25 cellular contexts compared by ENCODE assay signal in the genomic region with DNA sequence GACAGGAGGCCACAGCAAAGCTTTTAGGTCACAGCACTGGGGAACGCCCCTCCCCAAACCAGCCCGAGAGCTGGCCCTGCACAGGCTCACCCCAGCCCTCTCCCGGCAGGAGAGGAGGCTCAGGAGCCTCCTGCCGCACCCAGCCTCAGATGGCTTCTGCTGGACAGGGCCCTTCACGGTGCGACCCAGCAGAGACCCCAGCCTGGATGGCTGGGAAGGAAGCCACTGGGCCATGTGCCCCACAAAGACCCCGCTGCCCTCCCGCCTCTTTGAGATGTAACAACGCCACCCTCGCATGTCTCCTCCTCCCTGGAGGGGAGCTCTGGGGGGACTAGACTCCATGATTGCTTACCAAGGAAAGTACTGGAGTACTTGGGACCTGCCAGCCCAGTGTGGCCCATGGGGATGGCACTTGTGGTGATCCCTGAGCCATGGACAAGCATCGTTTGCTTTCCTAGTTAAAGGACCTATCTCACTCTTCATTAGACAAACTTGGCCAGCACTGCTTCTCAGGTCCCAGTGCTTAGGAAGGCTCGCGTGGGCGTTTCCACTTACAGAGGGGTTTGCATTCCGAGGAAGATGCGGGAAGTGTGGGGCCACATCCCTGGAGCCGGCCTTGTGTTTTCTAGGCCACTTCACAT. TPM values are rescaled to one million over a fixed set of nuclear protein-coding genes. Genes with fewer than 3 reads are reported as not detected.
"Had no signal": no experiment of that assay in that cellular context is flagged by ENCODE, and none has a peak within 500 bp of the region (broad histone marks: within the 10 kb centered on the region; RNA-seq: fewer than 3 reads in every experiment).

No MANE protein-coding gene starts in this region.

- ATAC-seq: activated CD8-positive, alpha-beta T cell treated with anti-CD3 and anti-CD28 coated beads, Interleukin-2, amount 10 ng/mL, durations not matched to agents 7 days and 5 days; body of pancreas; left lobe of liver; mucosa of descending colon; stimulated activated naive B cell treated with anti-CD40 and anti-IgM and Interleukin-4, amounts not matched to agents 10 μg/mL and 1 μg/mL and 100 μg/mL, for 72 hours had no signal

- H3K27me3 Mint-ChIP-seq: activated CD4-positive, alpha-beta T cell treated with anti-CD3 and anti-CD28 coated beads, Interleukin-2, amount 10 ng/mL, durations not matched to agents 24 days and 14 days; activated naive CD8-positive, alpha-beta T cell treated with anti-CD3 and anti-CD28 coated beads, Interleukin-2, amount 10 ng/mL, durations not matched to agents 7 days and 5 days; activated T-cell treated with anti-CD3 and anti-CD28 coated beads, Interleukin-2, amount 50 U/mL, for 24 hours had no signal

- FAIRE-seq: colon, islet of Langerhans, urothelium cell line had no signal

- H3K36me3 Mint-ChIP-seq: activated naive CD8-positive, alpha-beta T cell treated with anti-CD3 and anti-CD28 coated beads, Interleukin-2, amount 10 ng/mL, durations not matched to agents 7 days and 5 days; naive B cell; stimulated activated naive B cell treated with anti-CD40 and anti-IgM and Interleukin-4, amounts not matched to agents 10 μg/mL and 1 μg/mL and 100 μg/mL, for 72 hours had no signal

- H3K27me3 ChIP-seq: body of pancreas, dorsolateral prefrontal cortex had no signal

- H3K4me1 Mint-ChIP-seq: activated CD4-positive, alpha-beta T cell treated with anti-CD3 and anti-CD28 coated beads, Interleukin-2, amount 10 ng/mL, durations not matched to agents 24 days and 14 days; activated naive CD8-positive, alpha-beta T cell treated with anti-CD3 and anti-CD28 coated beads, Interleukin-2, amount 10 ng/mL, durations not matched to agents 7 days and 5 days; naive B cell; stimulated activated naive B cell treated with anti-CD40 and anti-IgM and Interleukin-4, amounts not matched to agents 10 μg/mL and 1 μg/mL and 100 μg/mL, for 72 hours had no signal

- H3K36me3 ChIP-seq: tibial artery had no signal

- H3K27ac ChIP-seq: body of pancreas, epithelial cell of prostate, tibial artery had no signal

- H3K9me3 ChIP-seq: body of pancreas, mucosa of descending colon, tibial artery had no signal

- H3K4me3 ChIP-seq: body of pancreas, dorsolateral prefrontal cortex, mucosa of descending colon, tibial artery had no signal

- H3K9me3 Mint-ChIP-seq: activated CD4-positive, alpha-beta T cell treated with anti-CD3 and anti-CD28 coated beads, Interleukin-2, amount 10 ng/mL, durations not matched to agents 24 days and 14 days; activated naive CD8-positive, alpha-beta T cell treated with anti-CD3 and anti-CD28 coated beads, Interleukin-2, amount 10 ng/mL, durations not matched to agents 7 days and 5 days; activated T-cell treated with anti-CD3 and anti-CD28 coated beads, Interleukin-2, amount 50 U/mL, for 24 hours; activated T-helper 2 cell treated with anti-CD3 and anti-CD28 coated beads, Interferon-gamma antibody, Interleukin-2, Interleukin-4, amounts not matched to agents 10 μg/mL and 5 μg/mL and 100 μg/mL, durations not matched to agents 14 hours and 24 hours and 36 hours; naive B cell; stimulated activated naive B cell treated with anti-CD40 and anti-IgM and Interleukin-4, amounts not matched to agents 10 μg/mL and 1 μg/mL and 100 μg/mL, for 72 hours had no signal

- H3K4me3 Mint-ChIP-seq: activated CD4-positive, alpha-beta T cell treated with anti-CD3 and anti-CD28 coated beads, Interleukin-2, amount 10 ng/mL, durations not matched to agents 24 days and 14 days; activated CD8-positive, alpha-beta T cell treated with anti-CD3 and anti-CD28 coated beads, Interleukin-2, amount 10 ng/mL, durations not matched to agents 7 days and 5 days; activated naive CD8-positive, alpha-beta T cell treated with anti-CD3 and anti-CD28 coated beads, Interleukin-2, amount 10 ng/mL, durations not matched to agents 7 days and 5 days; activated T-cell treated with anti-CD3 and anti-CD28 coated beads, Interleukin-2, amount 50 U/mL, for 24 hours; stimulated activated naive B cell treated with anti-CD40 and anti-IgM and Interleukin-4, amounts not matched to agents 10 μg/mL and 1 μg/mL and 100 μg/mL, for 72 hours had no signal

- H3K27ac Mint-ChIP-seq: activated CD4-positive, alpha-beta T cell treated with anti-CD3 and anti-CD28 coated beads, Interleukin-2, amount 10 ng/mL, durations not matched to agents 24 days and 14 days; activated CD8-positive, alpha-beta T cell treated with anti-CD3 and anti-CD28 coated beads, Interleukin-2, amount 10 ng/mL, durations not matched to agents 7 days and 5 days; activated naive CD8-positive, alpha-beta T cell treated with anti-CD3 and anti-CD28 coated beads, Interleukin-2, amount 10 ng/mL, durations not matched to agents 7 days and 5 days; activated T-cell treated with anti-CD3 and anti-CD28 coated beads, Interleukin-2, amount 50 U/mL, for 24 hours; activated T-helper 2 cell treated with anti-CD3 and anti-CD28 coated beads, Interferon-gamma antibody, Interleukin-2, Interleukin-4, amounts not matched to agents 10 μg/mL and 5 μg/mL and 100 μg/mL, durations not matched to agents 14 hours and 24 hours and 36 hours; stimulated activated naive B cell treated with anti-CD40 and anti-IgM and Interleukin-4, amounts not matched to agents 10 μg/mL and 1 μg/mL and 100 μg/mL, for 72 hours had no signal

- DNase-seq: activated CD4-positive, alpha-beta T cell treated with anti-CD3 and anti-CD28 coated beads, Interleukin-2, amount 10 ng/mL, durations not matched to agents 24 days and 14 days; activated CD8-positive, alpha-beta T cell treated with anti-CD3 and anti-CD28 coated beads, Interleukin-2, amount 10 ng/mL, durations not matched to agents 7 days and 5 days; activated naive CD4-positive, alpha-beta T cell treated with Interleukin-2 at 50 U/mL for 16 hours; activated naive CD8-positive, alpha-beta T cell treated with anti-CD3 and anti-CD28 coated beads, Interleukin-2, amount 10 ng/mL, durations not matched to agents 7 days and 5 days; activated T-cell treated with anti-CD3 and anti-CD28 coated beads, Interleukin-2, amount 50 U/mL, for 24 hours; body of pancreas; central memory CD4-positive, alpha-beta T cell; dorsolateral prefrontal cortex; foreskin fibroblast; hippocampal formation; mammary epithelial cell; naive B cell; stimulated activated naive B cell treated with anti-CD40 and anti-IgM and Interleukin-4, amounts not matched to agents 10 μg/mL and 1 μg/mL and 100 μg/mL, for 72 hours; T-helper 1 cell; T1000; tibial artery had no signal

RNA-seq across cellular contexts. Expression of a gene that starts 9.0 kb away (rescaled TPM):
- total RNA-seq: activated CD4-positive, alpha-beta T cell treated with anti-CD3 and anti-CD28 coated beads, Interleukin-2, amount 10 ng/mL, durations not matched to agents 24 days and 14 days; activated CD8-positive, alpha-beta T cell treated with anti-CD3 and anti-CD28 coated beads, Interleukin-2, amount 10 ng/mL, durations not matched to agents 7 days and 5 days; activated naive CD8-positive, alpha-beta T cell treated with anti-CD3 and anti-CD28 coated beads, Interleukin-2, amount 10 ng/mL, durations not matched to agents 7 days and 5 days; activated T-helper 2 cell treated with anti-CD3 and anti-CD28 coated beads, Interferon-gamma antibody, Interleukin-2, Interleukin-4, amounts not matched to agents 10 μg/mL and 5 μg/mL and 100 μg/mL, durations not matched to agents 14 hours and 24 hours and 36 hours; body of pancreas; glomerular endothelial cell; left lobe of liver; mammary epithelial cell; mucosa of descending colon; renal cortical epithelial cell had no signal
- polyA plus RNA-seq: mammary epithelial cell had no signal

RNA-seq across cellular contexts. Expression of a gene that starts 18.8 kb away (rescaled TPM):
- total RNA-seq: activated CD4-positive, alpha-beta T cell treated with anti-CD3 and anti-CD28 coated beads, Interleukin-2, amount 10 ng/mL, durations not matched to agents 24 days and 14 days; activated CD8-positive, alpha-beta T cell treated with anti-CD3 and anti-CD28 coated beads, Interleukin-2, amount 10 ng/mL, durations not matched to agents 7 days and 5 days; activated T-helper 2 cell treated with anti-CD3 and anti-CD28 coated beads, Interferon-gamma antibody, Interleukin-2, Interleukin-4, amounts not matched to agents 10 μg/mL and 5 μg/mL and 100 μg/mL, durations not matched to agents 14 hours and 24 hours and 36 hours; glomerular endothelial cell had no signal
- polyA plus RNA-seq: mammary epithelial cell had no signal
